In the genomic region with DNA sequence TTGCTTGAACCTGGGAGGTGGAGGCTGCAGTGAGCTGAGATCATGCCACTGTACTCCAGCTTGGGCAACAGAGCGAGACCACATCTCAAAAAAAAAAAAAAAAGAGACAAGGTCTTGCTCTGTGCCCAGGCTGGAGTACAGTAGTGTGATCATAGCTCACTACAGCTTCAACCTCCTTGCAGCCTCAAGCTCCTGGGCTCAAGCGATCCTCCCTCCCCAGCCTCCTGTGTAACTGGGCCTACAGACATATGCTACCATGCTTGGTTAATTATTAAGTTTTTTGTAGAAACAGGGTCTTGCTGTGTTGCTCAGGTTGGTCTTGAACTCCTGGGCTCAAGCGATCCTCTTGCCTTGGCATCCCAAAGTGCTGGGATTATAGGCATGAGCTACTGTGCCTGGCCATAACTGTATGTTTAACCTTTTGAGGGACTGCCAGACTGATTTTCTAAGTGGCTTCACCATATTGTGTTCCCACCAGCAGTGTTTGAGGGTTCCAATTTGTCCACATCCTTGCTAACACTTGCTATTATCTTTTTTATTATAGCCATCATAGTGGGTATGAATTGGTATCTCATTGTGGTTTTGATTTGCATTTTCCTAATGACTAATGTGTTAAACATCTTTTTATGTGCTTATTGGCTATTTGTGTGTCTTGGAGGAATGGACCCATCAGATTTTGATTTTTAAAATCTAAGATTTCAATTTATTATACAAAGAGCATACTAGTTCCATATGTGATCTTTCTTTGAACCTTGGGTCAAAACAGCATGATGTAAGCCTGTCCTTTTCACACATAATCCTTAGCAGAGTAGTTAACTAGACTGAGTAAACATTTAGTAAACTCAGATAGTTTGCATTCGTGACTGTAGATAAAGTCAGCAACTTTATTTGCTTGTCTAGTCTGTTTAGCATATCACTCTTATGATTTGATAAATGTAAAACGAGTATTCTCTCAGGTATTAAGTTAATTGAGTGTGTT, we compare ENCODE assay signal across 15 cellular contexts. TPM values are rescaled to one million over a fixed set of nuclear protein-coding genes. Genes with fewer than 3 reads are reported as not detected.
DNase-seq lines count a peak whose midpoint lies in the region; ATAC-seq, FAIRE-seq and TF ChIP-seq lines count a peak whose summit lies in the region.
"Had no signal": no experiment of that assay in that cellular context is flagged by ENCODE, and none has a peak within 500 bp of the region (broad histone marks: within the 10 kb centered on the region; RNA-seq: fewer than 3 reads in every experiment).

No MANE protein-coding gene starts in this region.

- H3K4me1 Mint-ChIP-seq in GM23338, result no peaks in the 10 kb centered on the region

- H3K4me1 ChIP-seq in A549 (peaks cover 39% of the 10 kb centered on the region), GM23338 (ENCODE audit: insufficient read depth) (no peaks in the 10 kb centered on the region), hepatocyte (ENCODE audit: insufficient read depth) (peaks cover 16% of the 10 kb centered on the region)

- peak overlapping the region; percentile 51; the same call in 1 of the 2 replicates for H3K27ac Mint-ChIP-seq in GM23338
- H3K27ac Mint-ChIP-seq: stimulated activated naive CD8-positive, alpha-beta T cell treated with anti-CD3 and anti-CD28 coated beads, Interleukin-15, Interleukin-2, amounts not matched to agents 100 ng/mL and 50 ng/mL, for 24 hours had no signal

- peak overlapping the region; percentile 31 for H3K4me2 ChIP-seq in A549
- no peak overlapping the region for H3K4me2 ChIP-seq in GM23338
- H3K4me2 ChIP-seq in hepatocyte, result no peak overlapping the region

- H3K9me3 ChIP-seq in A549 (no peaks in the 10 kb centered on the region), hepatocyte (ENCODE audit: low read depth) (no peaks in the 10 kb centered on the region)

- H3K4me3 ChIP-seq in A549 (no peak overlapping the region), GM23338 (no peak overlapping the region), hepatocyte (no peak overlapping the region)

- TF ChIP-seq RAD21 in A549 (conservative IDR thresholded peaks at IDR 0.05 in 1 of 2, IDR thresholded peaks at IDR 0.05 in 1 of 2), result no peak

- H3K9me2 ChIP-seq in GM23338 (ENCODE audit: insufficient read depth) (no peaks in the 10 kb centered on the region), hepatocyte (replicated peaks; ENCODE audit: insufficient read depth) (no peaks in the 10 kb centered on the region)

- TF ChIP-seq EP300 in A549 (IDR thresholded peaks at IDR 0.05), result no peak

- TF ChIP-seq POLR2A in A549 (IDR thresholded peaks at IDR 0.05; ENCODE audit: low read length), result no peak

- H3K27me3 Mint-ChIP-seq in GM23338 (ENCODE audit: insufficient read depth, low read depth, poor library complexity), result no peaks in the 10 kb centered on the region
- H3K27me3 Mint-ChIP-seq: stimulated activated naive CD8-positive, alpha-beta T cell treated with anti-CD3 and anti-CD28 coated beads, Interleukin-15, Interleukin-2, amounts not matched to agents 100 ng/mL and 50 ng/mL, for 24 hours had no signal

- H3K36me3 ChIP-seq in GM23338 (ENCODE audit: insufficient read depth), result peaks cover 16% of the 10 kb centered on the region; the same call in 1 of the 2 replicates
- H3K36me3 ChIP-seq in hepatocyte (replicated peaks; ENCODE audit: insufficient read depth, low read depth), result no peaks in the 10 kb centered on the region

- no peaks in the 10 kb centered on the region for H3K27me3 ChIP-seq in GM23338 (ENCODE audit: insufficient read depth)
- H3K27me3 ChIP-seq in hepatocyte, result no peaks in the 10 kb centered on the region

- FAIRE-seq in A549 (lab: Jason Lieb, UNC) (peak; percentile 63), RCC 7860 (lab: Jason Lieb, UNC) (no peak)

- peak overlapping the region; percentile 39 to 79 for H3K27ac ChIP-seq in A549
- H3K27ac ChIP-seq in GM23338 (ENCODE audit: low read depth), result no peak overlapping the region
- peak overlapping the region; percentile 71 for H3K27ac ChIP-seq in hepatocyte

- CTCF ChIA-PET in A549 (lab: Yijun Ruan, JAX), result interaction anchor here (1.6 kb wide), 1 partner anchor 111 kb away, joined by 11 read pairs; no protein-coding TSS in a partner anchor

- H4K20me1 ChIP-seq in GM23338 (replicated peaks; ENCODE audit: insufficient read depth), result no peaks in the 10 kb centered on the region; the same call in 1 of the 2 replicates
- H4K20me1 ChIP-seq in hepatocyte (ENCODE audit: insufficient read depth, poor library complexity, severe bottlenecking), result no peaks in the 10 kb centered on the region

- no peak overlapping the region for H2AFZ ChIP-seq in GM23338
- H2AFZ ChIP-seq in hepatocyte, result no peak overlapping the region

- TF ChIP-seq CTCF in A549 (IDR thresholded peaks at IDR 0.05), result no peak
- no peak for TF ChIP-seq CTCF in GM23338 (conservative IDR thresholded peaks at IDR 0.05; ENCODE audit: low read depth in 2 of 2)
- no peak for TF ChIP-seq CTCF in hepatocyte (IDR thresholded peaks at IDR 0.05; ENCODE audit: poor library complexity)

- DNase-seq in A549 (ENCODE audit: low read depth in 1 of 2, low spot score in 1 of 2), result no peak
- no peak for DNase-seq in GM23338 (ENCODE audit: low spot score)
- peak; percentile 14 for DNase-seq in RCC 7860 (ENCODE audit: low spot score)
- no peak for DNase-seq in hepatocyte (ENCODE audit: low spot score)
- DNase-seq in inferior parietal cortex (ENCODE audit: extremely low spot score), result no peak
- DNase-seq: activated effector memory CD4-positive, alpha-beta T cell treated with anti-CD3 and anti-CD28 coated beads, Interleukin-2, amount 50 U/mL, for 16 hours; COR-L47; hippocampal formation; left colon; NCI-H524 treated with DMSO at 0.1 percent for 48 hours; SW 1271 had no signal

- H3K4me3 Mint-ChIP-seq in GM23338, result no peak overlapping the region
- H3K4me3 Mint-ChIP-seq: stimulated activated naive CD8-positive, alpha-beta T cell treated with anti-CD3 and anti-CD28 coated beads, Interleukin-15, Interleukin-2, amounts not matched to agents 100 ng/mL and 50 ng/mL, for 24 hours had no signal

- POLR2A ChIA-PET in A549 (lab: Yijun Ruan, JAX), result no interaction called here

- peaks cover 52% of the 10 kb centered on the region for H3K36me3 Mint-ChIP-seq in GM23338 (ENCODE audit: low read depth)

- no peak for ATAC-seq in A549
- ATAC-seq in GM23338, result no peak
- no peak for ATAC-seq in HG02759 (IDR thresholded peaks at IDR 0.05; ENCODE audit: unreplicated experiment)
- ATAC-seq in GM18498 (IDR thresholded peaks at IDR 0.05; ENCODE audit: unreplicated experiment), result no peak
- ATAC-seq in HG02970 (IDR thresholded peaks at IDR 0.05; ENCODE audit: low FRiP score, unreplicated experiment), result no peak
- ATAC-seq: left colon had no signal

- WGBS in A549 (ENCODE audit: missing lambda C conversion rate), result 68% methylated on average over 5 of the region's 5 CpGs
- 73% methylated on average over 5 of the region's 5 CpGs for WGBS in hepatocyte (ENCODE audit: low lambda C conversion rate, missing lambda C conversion rate)

- peaks cover 5% of the 10 kb centered on the region; the same call in 1 of the 2 replicates for H3F3A ChIP-seq in GM23338 (replicated peaks; ENCODE audit: low read depth)

- H3K79me2 ChIP-seq in GM23338 (replicated peaks; ENCODE audit: insufficient read depth), result no peaks in the 10 kb centered on the region
- no peaks in the 10 kb centered on the region for H3K79me2 ChIP-seq in hepatocyte

- H3K9me3 Mint-ChIP-seq in GM23338, result no peaks in the 10 kb centered on the region
- H3K9me3 Mint-ChIP-seq: stimulated activated naive CD8-positive, alpha-beta T cell treated with anti-CD3 and anti-CD28 coated beads, Interleukin-15, Interleukin-2, amounts not matched to agents 100 ng/mL and 50 ng/mL, for 24 hours had no signal

TF ChIP-seq in A549, 52 proteins besides CTCF, POLR2A, EP300 and RAD21 (continues in another document):
- TF ChIP-seq JUN (IDR thresholded peaks at IDR 0.05) (no peak), ZFP36 (IDR thresholded peaks at IDR 0.05; ENCODE audit: borderline replicate concordance, partially characterized antibody) (peak; percentile 45), KDM5A (IDR thresholded peaks at IDR 0.05) (no peak), KDM1A (IDR thresholded peaks at IDR 0.05; ENCODE audit: low read depth) (no peak), BCL3 (IDR thresholded peaks at IDR 0.05) (no peak)

TF ChIP-seq in GM23338, 12 proteins besides CTCF, POLR2A, EP300 and RAD21 (continues in another document):
- TF ChIP-seq ZNF114 (CRISPR knock-in tag; IDR thresholded peaks at IDR 0.05) (no peak), POLR2AphosphoS5 (IDR thresholded peaks at IDR 0.05; ENCODE audit: low read depth) (no peak)

RNA-seq across cellular contexts. Expression of gene KPNB1, which starts 38.1 kb away (rescaled TPM):
- polyA plus RNA-seq in A549 (2011; rRNA removed), result 358 and 452 TPM in 2 replicates
- polyA plus RNA-seq in A549 (2012; cell fraction: cytosol; rRNA removed), result 106 and 139 TPM in 2 replicates
- polyA plus RNA-seq in A549 (2012; cell fraction: nucleus; rRNA removed), result 126 and 194 TPM in 2 replicates
- 315 to 338 TPM (median 320 TPM) in 3 replicates for polyA plus RNA-seq in A549 (2017; fragmentation: RNase III; extraction: RNeasy Plus Mini Kit Qiagen cat#74134 plus additional on column Dnase treatment)
- polyA minus RNA-seq in A549 (2011; rRNA and poly(A)+ RNA removed), result 388 and 417 TPM in 2 replicates
- 526 and 599 TPM in 2 replicates for total RNA-seq in GM23338 (2014; rRNA removed; shearing (Covaris generic))
- 219 and 274 TPM in 2 replicates for polyA plus RNA-seq in GM23338 (2016; fragmentation: Nextera tagmentation; extraction: Ambion mirVana)
- 174 and 194 TPM in 2 replicates for total RNA-seq in hepatocyte
- 56.8 and 59.5 TPM in 2 replicates for polyA plus RNA-seq in hepatocyte
